2 cellular contexts compared by ENCODE assay signal in the genomic region with DNA sequence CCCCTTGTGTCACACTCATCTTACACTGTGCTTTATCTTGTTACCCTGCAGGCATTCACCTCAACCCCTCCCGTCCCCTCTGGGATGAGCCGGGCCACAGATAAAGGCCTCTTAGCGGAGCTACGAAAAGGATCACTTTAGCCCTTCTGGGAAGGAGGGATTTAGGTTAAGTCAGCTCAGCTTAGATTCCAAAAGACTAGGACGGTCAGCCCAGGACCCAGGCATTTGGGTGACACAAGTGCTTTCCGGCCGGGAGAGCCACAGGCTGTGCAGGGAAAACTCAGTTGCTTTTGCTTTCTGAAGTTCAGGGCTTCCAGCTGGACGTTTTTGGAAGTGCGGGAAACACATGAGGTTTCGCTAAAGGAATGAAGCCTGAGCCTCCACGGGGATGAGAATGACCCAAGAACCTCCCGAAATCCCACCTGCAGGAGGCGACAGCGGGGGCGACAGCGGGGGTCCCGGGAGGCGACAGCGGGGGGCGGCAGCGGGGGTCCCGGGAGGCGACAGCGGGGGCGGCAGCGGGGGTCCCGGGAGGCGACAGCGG.
TF ChIP-seq lines count a peak whose summit lies in the region.

No MANE protein-coding gene starts in this region.

TF ChIP-seq in HCT116, 20 proteins besides CTCF, POLR2A, EP300 and RAD21:
- no peak for TF ChIP-seq EZH2phosphoT487 (IDR thresholded peaks at IDR 0.05; ENCODE audit: borderline replicate concordance)

TF ChIP-seq in K562, 482 proteins besides CTCF, POLR2A, EP300 and RAD21 (continues in another document):
- TF ChIP-seq NFIC (IDR thresholded peaks at IDR 0.05) (no peak), RCOR1 (IDR thresholded peaks at IDR 0.05; ENCODE audit: borderline replicate concordance in 1 of 2, low read depth in 2 of 2, low read length in 2 of 2) (peak in 1 of 2 experiments; percentile 55; a peak in 1 of 4 replicates), CBX1 (IDR thresholded peaks at IDR 0.05; ENCODE audit: low read depth) (no peak), HDAC2 (IDR thresholded peaks at IDR 0.05) (0 out of 2 replicates have a peak, but pooled peaks have one; percentile 45), NRF1 (conservative IDR thresholded peaks at IDR 0.05 in 1 of 2, IDR thresholded peaks at IDR 0.05 in 1 of 2) (peak in 1 of 2 experiments; percentile 20; a peak in 1 of 4 replicates), ZBTB17 (CRISPR knock-in tag; IDR thresholded peaks at IDR 0.05) (peak; percentile 94), L3MBTL2 (IDR thresholded peaks at IDR 0.05) (0 out of 2 replicates have a peak, but pooled peaks have one; percentile 43), MTA1 (IDR thresholded peaks at IDR 0.05; ENCODE audit: borderline replicate concordance) (peak; percentile 23; the same call in 1 of the 2 replicates), DPF2 (IDR thresholded peaks at IDR 0.05) (peak; percentile 39; the same call in 1 of the 2 replicates), CEBPB (tag; IDR thresholded peaks at IDR 0.05) (no peak), TEAD4 (IDR thresholded peaks at IDR 0.05; ENCODE audit: low read length) (0 out of 2 replicates have a peak, but pooled peaks have one; percentile 41), TEAD4 (CRISPR knock-in tag; IDR thresholded peaks at IDR 0.05; ENCODE audit: borderline replicate concordance) (no peak), TAL1 (IDR thresholded peaks at IDR 0.05) (peak; percentile 62; the same call in 1 of the 2 replicates), GATAD2A (IDR thresholded peaks at IDR 0.05) (0 out of 2 replicates have a peak, but pooled peaks have one; percentile 51), CC2D1A (IDR thresholded peaks at IDR 0.05) (peak; percentile 23; the same call in 1 of the 2 replicates), TCF3 (CRISPR knock-in tag; IDR thresholded peaks at IDR 0.05) (peak; percentile 75)
- TF ChIP-seq, protein P1, sequence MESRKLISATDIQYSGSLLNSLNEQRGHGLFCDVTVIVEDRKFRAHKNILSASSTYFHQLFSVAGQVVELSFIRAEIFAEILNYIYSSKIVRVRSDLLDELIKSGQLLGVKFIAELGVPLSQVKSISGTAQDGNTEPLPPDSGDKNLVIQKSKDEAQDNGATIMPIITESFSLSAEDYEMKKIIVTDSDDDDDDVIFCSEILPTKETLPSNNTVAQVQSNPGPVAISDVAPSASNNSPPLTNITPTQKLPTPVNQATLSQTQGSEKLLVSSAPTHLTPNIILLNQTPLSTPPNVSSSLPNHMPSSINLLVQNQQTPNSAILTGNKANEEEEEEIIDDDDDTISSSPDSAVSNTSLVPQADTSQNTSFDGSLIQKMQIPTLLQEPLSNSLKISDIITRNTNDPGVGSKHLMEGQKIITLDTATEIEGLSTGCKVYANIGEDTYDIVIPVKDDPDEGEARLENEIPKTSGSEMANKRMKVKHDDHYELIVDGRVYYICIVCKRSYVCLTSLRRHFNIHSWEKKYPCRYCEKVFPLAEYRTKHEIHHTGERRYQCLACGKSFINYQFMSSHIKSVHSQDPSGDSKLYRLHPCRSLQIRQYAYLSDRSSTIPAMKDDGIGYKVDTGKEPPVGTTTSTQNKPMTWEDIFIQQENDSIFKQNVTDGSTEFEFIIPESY (CRISPR knock-in tag; IDR thresholded peaks at IDR 0.05): no peak
- TF ChIP-seq, protein P2, sequence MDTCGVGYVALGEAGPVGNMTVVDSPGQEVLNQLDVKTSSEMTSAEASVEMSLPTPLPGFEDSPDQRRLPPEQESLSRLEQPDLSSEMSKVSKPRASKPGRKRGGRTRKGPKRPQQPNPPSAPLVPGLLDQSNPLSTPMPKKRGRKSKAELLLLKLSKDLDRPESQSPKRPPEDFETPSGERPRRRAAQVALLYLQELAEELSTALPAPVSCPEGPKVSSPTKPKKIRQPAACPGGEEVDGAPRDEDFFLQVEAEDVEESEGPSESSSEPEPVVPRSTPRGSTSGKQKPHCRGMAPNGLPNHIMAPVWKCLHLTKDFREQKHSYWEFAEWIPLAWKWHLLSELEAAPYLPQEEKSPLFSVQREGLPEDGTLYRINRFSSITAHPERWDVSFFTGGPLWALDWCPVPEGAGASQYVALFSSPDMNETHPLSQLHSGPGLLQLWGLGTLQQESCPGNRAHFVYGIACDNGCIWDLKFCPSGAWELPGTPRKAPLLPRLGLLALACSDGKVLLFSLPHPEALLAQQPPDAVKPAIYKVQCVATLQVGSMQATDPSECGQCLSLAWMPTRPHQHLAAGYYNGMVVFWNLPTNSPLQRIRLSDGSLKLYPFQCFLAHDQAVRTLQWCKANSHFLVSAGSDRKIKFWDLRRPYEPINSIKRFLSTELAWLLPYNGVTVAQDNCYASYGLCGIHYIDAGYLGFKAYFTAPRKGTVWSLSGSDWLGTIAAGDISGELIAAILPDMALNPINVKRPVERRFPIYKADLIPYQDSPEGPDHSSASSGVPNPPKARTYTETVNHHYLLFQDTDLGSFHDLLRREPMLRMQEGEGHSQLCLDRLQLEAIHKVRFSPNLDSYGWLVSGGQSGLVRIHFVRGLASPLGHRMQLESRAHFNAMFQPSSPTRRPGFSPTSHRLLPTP (IDR thresholded peaks at IDR 0.05; ENCODE audit: borderline replicate concordance, extremely low read depth, insufficient read length): no peak
- TF ChIP-seq, protein P3, sequence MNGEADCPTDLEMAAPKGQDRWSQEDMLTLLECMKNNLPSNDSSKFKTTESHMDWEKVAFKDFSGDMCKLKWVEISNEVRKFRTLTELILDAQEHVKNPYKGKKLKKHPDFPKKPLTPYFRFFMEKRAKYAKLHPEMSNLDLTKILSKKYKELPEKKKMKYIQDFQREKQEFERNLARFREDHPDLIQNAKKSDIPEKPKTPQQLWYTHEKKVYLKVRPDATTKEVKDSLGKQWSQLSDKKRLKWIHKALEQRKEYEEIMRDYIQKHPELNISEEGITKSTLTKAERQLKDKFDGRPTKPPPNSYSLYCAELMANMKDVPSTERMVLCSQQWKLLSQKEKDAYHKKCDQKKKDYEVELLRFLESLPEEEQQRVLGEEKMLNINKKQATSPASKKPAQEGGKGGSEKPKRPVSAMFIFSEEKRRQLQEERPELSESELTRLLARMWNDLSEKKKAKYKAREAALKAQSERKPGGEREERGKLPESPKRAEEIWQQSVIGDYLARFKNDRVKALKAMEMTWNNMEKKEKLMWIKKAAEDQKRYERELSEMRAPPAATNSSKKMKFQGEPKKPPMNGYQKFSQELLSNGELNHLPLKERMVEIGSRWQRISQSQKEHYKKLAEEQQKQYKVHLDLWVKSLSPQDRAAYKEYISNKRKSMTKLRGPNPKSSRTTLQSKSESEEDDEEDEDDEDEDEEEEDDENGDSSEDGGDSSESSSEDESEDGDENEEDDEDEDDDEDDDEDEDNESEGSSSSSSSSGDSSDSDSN (IDR thresholded peaks at IDR 0.05; ENCODE audit: borderline replicate concordance in 1 of 2, low read depth in 2 of 2, low read length in 2 of 2): 0 out of 4 replicates have a peak, but pooled peaks of 1 of the 2 experiments have one; percentile 28
- TF ChIP-seq, protein P4, sequence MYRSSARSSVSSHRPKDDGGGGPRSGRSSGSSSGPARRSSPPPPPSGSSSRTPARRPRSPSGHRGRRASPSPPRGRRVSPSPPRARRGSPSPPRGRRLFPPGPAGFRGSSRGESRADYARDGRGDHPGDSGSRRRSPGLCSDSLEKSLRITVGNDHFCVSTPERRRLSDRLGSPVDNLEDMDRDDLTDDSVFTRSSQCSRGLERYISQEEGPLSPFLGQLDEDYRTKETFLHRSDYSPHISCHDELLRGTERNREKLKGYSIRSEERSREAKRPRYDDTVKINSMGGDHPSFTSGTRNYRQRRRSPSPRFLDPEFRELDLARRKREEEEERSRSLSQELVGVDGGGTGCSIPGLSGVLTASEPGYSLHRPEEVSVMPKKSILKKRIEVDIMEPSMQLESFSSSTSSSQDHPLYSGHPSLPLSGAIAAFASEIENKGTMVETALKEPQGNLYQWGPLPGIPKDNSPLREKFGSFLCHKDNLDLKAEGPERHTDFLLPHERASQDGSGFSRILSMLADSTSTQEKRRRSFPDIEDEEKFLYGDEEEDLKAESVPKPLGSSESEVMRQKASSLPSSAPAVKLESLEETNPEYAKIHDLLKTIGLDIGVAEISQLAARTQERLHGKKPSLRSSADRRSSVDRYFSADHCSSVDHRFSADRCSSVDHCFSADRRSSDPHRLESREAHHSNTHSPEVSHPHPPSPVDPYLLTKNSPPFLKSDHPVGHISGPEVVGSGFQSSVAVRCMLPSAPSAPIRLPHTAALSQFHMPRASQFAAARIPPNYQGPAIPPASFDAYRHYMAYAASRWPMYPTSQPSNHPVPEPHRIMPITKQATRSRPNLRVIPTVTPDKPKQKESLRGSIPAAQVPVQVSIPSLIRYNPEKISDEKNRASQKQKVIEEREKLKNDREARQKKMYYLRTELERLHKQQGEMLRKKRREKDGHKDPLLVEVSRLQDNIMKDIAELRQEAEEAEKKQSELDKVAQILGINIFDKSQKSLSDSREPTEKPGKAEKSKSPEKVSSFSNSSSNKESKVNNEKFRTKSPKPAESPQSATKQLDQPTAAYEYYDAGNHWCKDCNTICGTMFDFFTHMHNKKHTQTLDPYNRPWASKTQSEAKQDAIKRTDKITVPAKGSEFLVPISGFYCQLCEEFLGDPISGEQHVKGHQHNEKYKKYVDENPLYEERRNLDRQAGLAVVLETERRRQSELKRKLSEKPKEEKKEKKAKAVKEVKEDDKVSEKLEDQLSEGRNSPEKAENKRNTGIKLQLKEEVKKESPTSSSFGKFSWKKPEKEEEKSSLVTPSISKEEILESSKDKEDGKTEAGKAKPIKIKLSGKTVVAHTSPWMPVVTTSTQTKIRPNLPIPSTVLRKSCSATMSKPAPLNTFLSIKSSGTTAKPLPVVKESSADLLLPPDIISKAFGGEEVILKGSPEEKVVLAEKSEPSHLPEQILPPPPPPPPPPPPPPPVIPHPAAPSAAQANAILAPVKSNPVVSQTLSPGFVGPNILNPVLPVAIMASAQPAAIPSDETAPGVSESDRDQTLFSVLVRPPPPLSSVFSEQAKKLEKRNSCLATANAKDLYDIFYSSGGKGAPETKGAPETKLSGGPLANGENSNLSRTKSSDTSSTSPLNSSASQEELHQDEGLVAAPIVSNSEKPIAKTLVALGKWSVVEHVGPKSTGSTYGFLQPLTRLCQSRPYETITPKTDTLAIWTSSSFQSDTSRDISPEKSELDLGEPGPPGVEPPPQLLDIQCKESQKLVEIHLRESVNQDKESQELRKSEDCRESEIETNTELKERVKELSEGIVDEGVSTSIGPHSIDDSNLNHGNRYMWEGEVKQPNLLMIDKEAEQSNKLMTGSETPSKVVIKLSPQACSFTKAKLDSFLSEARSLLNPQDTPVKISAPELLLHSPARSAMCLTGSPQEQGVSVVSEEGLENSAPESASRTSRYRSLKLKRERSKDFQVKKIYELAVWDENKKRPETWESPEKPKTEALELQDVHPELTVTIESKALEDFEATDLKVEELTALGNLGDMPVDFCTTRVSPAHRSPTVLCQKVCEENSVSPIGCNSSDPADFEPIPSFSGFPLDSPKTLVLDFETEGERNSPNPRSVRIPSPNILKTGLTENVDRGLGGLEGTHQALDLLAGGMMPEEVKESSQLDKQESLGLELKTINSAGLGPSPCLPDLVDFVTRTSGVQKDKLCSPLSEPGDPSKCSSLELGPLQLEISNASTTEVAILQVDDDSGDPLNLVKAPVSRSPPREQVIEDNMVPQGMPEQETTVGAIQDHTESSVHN (IDR thresholded peaks at IDR 0.05; ENCODE audit: borderline replicate concordance in 1 of 2, low read depth in 1 of 2): no peak
- TF ChIP-seq, protein P5, sequence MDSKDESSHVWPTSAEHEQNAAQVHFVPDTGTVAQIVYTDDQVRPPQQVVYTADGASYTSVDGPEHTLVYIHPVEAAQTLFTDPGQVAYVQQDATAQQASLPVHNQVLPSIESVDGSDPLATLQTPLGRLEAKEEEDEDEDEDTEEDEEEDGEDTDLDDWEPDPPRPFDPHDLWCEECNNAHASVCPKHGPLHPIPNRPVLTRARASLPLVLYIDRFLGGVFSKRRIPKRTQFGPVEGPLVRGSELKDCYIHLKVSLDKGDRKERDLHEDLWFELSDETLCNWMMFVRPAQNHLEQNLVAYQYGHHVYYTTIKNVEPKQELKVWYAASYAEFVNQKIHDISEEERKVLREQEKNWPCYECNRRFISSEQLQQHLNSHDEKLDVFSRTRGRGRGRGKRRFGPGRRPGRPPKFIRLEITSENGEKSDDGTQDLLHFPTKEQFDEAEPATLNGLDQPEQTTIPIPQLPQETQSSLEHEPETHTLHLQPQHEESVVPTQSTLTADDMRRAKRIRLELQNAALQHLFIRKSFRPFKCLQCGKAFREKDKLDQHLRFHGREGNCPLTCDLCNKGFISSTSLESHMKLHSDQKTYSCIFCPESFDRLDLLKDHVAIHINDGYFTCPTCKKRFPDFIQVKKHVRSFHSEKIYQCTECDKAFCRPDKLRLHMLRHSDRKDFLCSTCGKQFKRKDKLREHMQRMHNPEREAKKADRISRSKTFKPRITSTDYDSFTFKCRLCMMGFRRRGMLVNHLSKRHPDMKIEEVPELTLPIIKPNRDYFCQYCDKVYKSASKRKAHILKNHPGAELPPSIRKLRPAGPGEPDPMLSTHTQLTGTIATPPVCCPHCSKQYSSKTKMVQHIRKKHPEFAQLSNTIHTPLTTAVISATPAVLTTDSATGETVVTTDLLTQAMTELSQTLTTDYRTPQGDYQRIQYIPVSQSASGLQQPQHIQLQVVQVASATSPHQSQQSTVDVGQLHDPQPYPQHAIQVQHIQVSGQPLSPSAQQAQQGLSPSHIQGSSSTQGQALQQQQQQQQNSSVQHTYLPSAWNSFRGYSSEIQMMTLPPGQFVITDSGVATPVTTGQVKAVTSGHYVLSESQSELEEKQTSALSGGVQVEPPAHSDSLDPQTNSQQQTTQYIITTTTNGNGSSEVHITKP (IDR thresholded peaks at IDR 0.05; ENCODE audit: partially characterized antibody): peak; percentile 53
- TF ChIP-seq, protein P6, sequence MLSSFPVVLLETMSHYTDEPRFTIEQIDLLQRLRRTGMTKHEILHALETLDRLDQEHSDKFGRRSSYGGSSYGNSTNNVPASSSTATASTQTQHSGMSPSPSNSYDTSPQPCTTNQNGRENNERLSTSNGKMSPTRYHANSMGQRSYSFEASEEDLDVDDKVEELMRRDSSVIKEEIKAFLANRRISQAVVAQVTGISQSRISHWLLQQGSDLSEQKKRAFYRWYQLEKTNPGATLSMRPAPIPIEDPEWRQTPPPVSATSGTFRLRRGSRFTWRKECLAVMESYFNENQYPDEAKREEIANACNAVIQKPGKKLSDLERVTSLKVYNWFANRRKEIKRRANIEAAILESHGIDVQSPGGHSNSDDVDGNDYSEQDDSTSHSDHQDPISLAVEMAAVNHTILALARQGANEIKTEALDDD (IDR thresholded peaks at IDR 0.05): peak; percentile 50; the same call in 1 of the 2 replicates
- TF ChIP-seq, protein P7, sequence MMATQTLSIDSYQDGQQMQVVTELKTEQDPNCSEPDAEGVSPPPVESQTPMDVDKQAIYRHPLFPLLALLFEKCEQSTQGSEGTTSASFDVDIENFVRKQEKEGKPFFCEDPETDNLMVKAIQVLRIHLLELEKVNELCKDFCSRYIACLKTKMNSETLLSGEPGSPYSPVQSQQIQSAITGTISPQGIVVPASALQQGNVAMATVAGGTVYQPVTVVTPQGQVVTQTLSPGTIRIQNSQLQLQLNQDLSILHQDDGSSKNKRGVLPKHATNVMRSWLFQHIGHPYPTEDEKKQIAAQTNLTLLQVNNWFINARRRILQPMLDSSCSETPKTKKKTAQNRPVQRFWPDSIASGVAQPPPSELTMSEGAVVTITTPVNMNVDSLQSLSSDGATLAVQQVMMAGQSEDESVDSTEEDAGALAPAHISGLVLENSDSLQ (IDR thresholded peaks at IDR 0.05): 0 out of 2 replicates have a peak, but pooled peaks have one; percentile 9
- TF ChIP-seq, protein P8, sequence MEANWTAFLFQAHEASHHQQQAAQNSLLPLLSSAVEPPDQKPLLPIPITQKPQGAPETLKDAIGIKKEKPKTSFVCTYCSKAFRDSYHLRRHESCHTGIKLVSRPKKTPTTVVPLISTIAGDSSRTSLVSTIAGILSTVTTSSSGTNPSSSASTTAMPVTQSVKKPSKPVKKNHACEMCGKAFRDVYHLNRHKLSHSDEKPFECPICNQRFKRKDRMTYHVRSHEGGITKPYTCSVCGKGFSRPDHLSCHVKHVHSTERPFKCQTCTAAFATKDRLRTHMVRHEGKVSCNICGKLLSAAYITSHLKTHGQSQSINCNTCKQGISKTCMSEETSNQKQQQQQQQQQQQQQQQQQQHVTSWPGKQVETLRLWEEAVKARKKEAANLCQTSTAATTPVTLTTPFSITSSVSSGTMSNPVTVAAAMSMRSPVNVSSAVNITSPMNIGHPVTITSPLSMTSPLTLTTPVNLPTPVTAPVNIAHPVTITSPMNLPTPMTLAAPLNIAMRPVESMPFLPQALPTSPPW (CRISPR knock-in tag; IDR thresholded peaks at IDR 0.05): peak; percentile 57
